ENCODE assay signal across 11 cellular contexts in genomic region chr7:91949221-91950009, GRCh38. TPM values are rescaled to one million over a fixed set of nuclear protein-coding genes. Genes with fewer than 3 reads are reported as not detected.
DNase-seq lines count a peak whose midpoint lies in the region; ATAC-seq, FAIRE-seq and TF ChIP-seq lines count a peak whose summit lies in the region.
"Had no signal": no experiment of that assay in that cellular context is flagged by ENCODE, and none has a peak within 500 bp of the region (broad histone marks: within the 10 kb centered on the region; RNA-seq: fewer than 3 reads in every experiment).

No MANE protein-coding gene starts in this region.

- peaks cover 4 to 6% of the 10 kb centered on the region in 2 donors for H3K4me1 ChIP-seq in thyroid gland

- no peak overlapping the region for H3K27ac ChIP-seq in thyroid gland
- H3K27ac ChIP-seq: SJSA1 had no signal

- no peaks in the 10 kb centered on the region for H3K9me3 ChIP-seq in thyroid gland
- H3K9me3 ChIP-seq: SJSA1 had no signal

- no peak for TF ChIP-seq POLR2A in GM12891 (IDR thresholded peaks at IDR 0.05; ENCODE audit: low read depth, low read length)
- TF ChIP-seq POLR2A in thyroid gland (IDR thresholded peaks at IDR 0.05), result no peak

- H3K27me3 ChIP-seq in thyroid gland, result no peaks in the 10 kb centered on the region
- H3K27me3 ChIP-seq: SJSA1 had no signal

- intact Hi-C loops in thyroid gland (cut with DNase I), result no loop called here

- DNase-seq in GM12891 (ENCODE audit: insufficient read length, low spot score) (no peak), fibroblast of pulmonary artery (ENCODE audit: low read depth) (peak; percentile 12), NCI-H1092 treated with DMSO at 0.1 percent for 48 hours (lab: John Stamatoyannopoulos, UW) (no peak), COR-L47 (lab: John Stamatoyannopoulos, UW) (no peak), thyroid gland (no peak)
- DNase-seq: H9, NCI-H1105 had no signal

- H3K4me3 ChIP-seq in fibroblast of pulmonary artery (replicated peaks; ENCODE audit: low read depth, low read length) (no peak overlapping the region), thyroid gland (replicated peaks in 1 of 3) (no peak overlapping the region)
- H3K4me3 ChIP-seq: SJSA1 had no signal

- H3K36me3 ChIP-seq in thyroid gland, result no peaks in the 10 kb centered on the region
- H3K36me3 ChIP-seq: SJSA1 had no signal

- TF ChIP-seq CTCF in fibroblast of pulmonary artery (IDR thresholded peaks at IDR 0.05; ENCODE audit: low read length, missing control alignments), result no peak
- TF ChIP-seq CTCF in thyroid gland (IDR thresholded peaks at IDR 0.05), result no peak

- ATAC-seq in GM21619 (IDR thresholded peaks at IDR 0.05; ENCODE audit: unreplicated experiment) (peak; percentile 72), HG03565 (IDR thresholded peaks at IDR 0.05; ENCODE audit: unreplicated experiment) (peak; percentile 53), GM18873 (IDR thresholded peaks at IDR 0.05; ENCODE audit: low FRiP score, unreplicated experiment) (no peak)

- peak; percentile 51 for FAIRE-seq in GM12891 (lab: Jason Lieb, UNC)

- WGBS in thyroid gland, 2 donors, result 95% methylated on average over 1 of the region's 1 CpG

TF ChIP-seq in GM12891, 5 proteins besides CTCF, POLR2A, EP300 and RAD21:
- no peak for TF ChIP-seq POU2F2 (IDR thresholded peaks at IDR 0.05; ENCODE audit: low read depth, low read length)
- no peak for TF ChIP-seq TAF1 (IDR thresholded peaks at IDR 0.05; ENCODE audit: low read depth, low read length)
- no peak for TF ChIP-seq POLR2AphosphoS5 (IDR thresholded peaks at IDR 0.05; ENCODE audit: low read depth, low read length)

RNA-seq across cellular contexts. Expression of gene AKAP9, which starts 8.8 kb away (rescaled TPM):
- polyA plus RNA-seq in GM12891 (2012; ENCODE audit: low read depth, missing spikeins), result 13.3 TPM
- 100 to 1,000 TPM in 3 of 4 donors, 10 to 100 TPM in 1; 91.1 to 150 (median 124) TPM for total RNA-seq in thyroid gland
